ENCODE assay signal across 8 cellular contexts in genomic region chr4:98663226-98664006, GRCh38. TPM values are rescaled to one million over a fixed set of nuclear protein-coding genes. Genes with fewer than 3 reads are reported as not detected.
DNase-seq lines count a peak whose midpoint lies in the region; ATAC-seq, FAIRE-seq and TF ChIP-seq lines count a peak whose summit lies in the region.

No MANE protein-coding gene starts in this region.

- H3K36me3 ChIP-seq in adrenal gland (replicated peaks in 1 of 2): no peaks in the 10 kb centered on the region

- H3K4me3 ChIP-seq in adrenal gland: no peak overlapping the region

- no peaks in the 10 kb centered on the region for H3K9me3 ChIP-seq in adrenal gland (replicated peaks in 1 of 3)

- DNase-seq in RCC 7860 (ENCODE audit: low spot score) (peak; percentile 47), NCI-H2029 treated with DMSO at 0.1 percent for 48 hours (lab: John Stamatoyannopoulos, UW) (no peak), adrenal gland (no peak), cortex of kidney (lab: John Stamatoyannopoulos, UW) (no peak)
- DNase-seq in activated naive CD4-positive, alpha-beta T cell treated with anti-CD3 and anti-CD28 coated beads, Interleukin-2, amount 50 U/mL, for 16 hours: peak; percentile 71
- peak; percentile 44 to 48 for DNase-seq in stimulated activated CD4-positive, alpha-beta T cell treated with anti-CD3 and anti-CD28 coated beads, Interleukin-2, amount 100 ng/mL, for 48 hours

- intact Hi-C loops in adrenal gland (cut with DNase I): no loop called here

- WGBS in adrenal gland, 4 donors: 47 to 59% (median 58%) methylated on average over 10 of the region's 10 CpGs

- H3K27ac ChIP-seq in adrenal gland: no peak overlapping the region

- FAIRE-seq in RCC 7860 (lab: Jason Lieb, UNC): no peak

- H3K27me3 ChIP-seq in adrenal gland: no peaks in the 10 kb centered on the region

- no peak for TF ChIP-seq CTCF in adrenal gland (IDR thresholded peaks at IDR 0.05)

- TF ChIP-seq POLR2A in adrenal gland (IDR thresholded peaks at IDR 0.05): no peak

- H3K4me1 ChIP-seq in adrenal gland (replicated peaks in 1 of 2): peaks cover 0 to 7% of the 10 kb centered on the region in 2 donors

- peak; percentile 80 for ATAC-seq in GM18499 (IDR thresholded peaks at IDR 0.05; ENCODE audit: insufficient read depth, unreplicated experiment)
- ATAC-seq in HG02623 (IDR thresholded peaks at IDR 0.05; ENCODE audit: unreplicated experiment): peak; percentile 72

RNA-seq across cellular contexts. Expression of gene TSPAN5, which starts 5.0 kb away (rescaled TPM):
- total RNA-seq in adrenal gland: 1 to 10 TPM; 1.9 to 3.9 (median 2.7) TPM
- polyA plus RNA-seq in adrenal gland: 1 to 10 TPM; 1.4 to 1.8 (median 1.5) TPM

Comparison
In these comparisons a context has a peak if more than half of its experiments do, and no peak if none do; other contexts are left out.
1. DNase-seq: peak in RCC 7860 (single experiment), activated naive CD4-positive, alpha-beta T cell treated with anti-CD3 and anti-CD28 coated beads, Interleukin-2, amount 50 U/mL, for 16 hours (single experiment) and stimulated activated CD4-positive, alpha-beta T cell treated with anti-CD3 and anti-CD28 coated beads, Interleukin-2, amount 100 ng/mL, for 48 hours (2 of 2); none in NCI-H2029 treated with DMSO at 0.1 percent for 48 hours (single experiment), adrenal gland (0 of 7) and cortex of kidney (single experiment).